ENCODE assay signal across 15 cellular contexts in the genomic region with DNA sequence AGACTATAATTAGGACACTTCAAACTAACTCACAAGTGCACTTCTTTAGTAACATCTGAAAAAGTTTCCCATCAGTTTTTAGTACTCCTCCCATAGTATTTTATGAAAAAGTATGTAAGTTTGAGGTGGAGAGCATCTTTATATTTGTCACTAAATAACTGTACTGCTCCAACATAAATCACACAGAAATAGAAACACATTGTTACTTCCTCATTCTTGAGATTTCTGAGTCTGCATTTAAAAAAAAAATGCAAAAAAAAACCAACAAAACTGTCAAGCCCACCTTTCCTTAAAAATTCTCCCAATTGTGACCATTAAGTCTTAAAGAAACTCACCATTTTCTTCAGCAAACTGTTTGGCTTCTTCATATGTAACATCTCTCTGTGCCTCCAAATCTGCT. TPM values are rescaled to one million over a fixed set of nuclear protein-coding genes. Genes with fewer than 3 reads are reported as not detected.
DNase-seq lines count a peak whose midpoint lies in the region; ATAC-seq and TF ChIP-seq lines count a peak whose summit lies in the region.
"Had no signal": no experiment of that assay in that cellular context is flagged by ENCODE, and none has a peak within 500 bp of the region (broad histone marks: within the 10 kb centered on the region; RNA-seq: fewer than 3 reads in every experiment).

No MANE protein-coding gene starts in this region.

- ATAC-seq in activated CD4-positive, CD25-positive, alpha-beta regulatory T cell treated with anti-CD3 and anti-CD28 coated beads, Interleukin-2, amount 50 U/mL, for 24 hours = no peak
- ATAC-seq: foreskin keratinocyte had no signal

- peaks cover 54% of the 10 kb centered on the region for H3K4me1 Mint-ChIP-seq in activated naive CD8-positive, alpha-beta T cell treated with anti-CD3 and anti-CD28 coated beads for 36 hours
- H3K4me1 Mint-ChIP-seq in neural crest cell = peaks cover 26% of the 10 kb centered on the region

- peaks cover 43% of the 10 kb centered on the region for H3K36me3 Mint-ChIP-seq in activated naive CD8-positive, alpha-beta T cell treated with anti-CD3 and anti-CD28 coated beads for 36 hours
- H3K36me3 Mint-ChIP-seq in neural crest cell (ENCODE audit: low read depth) = peaks cover 7% of the 10 kb centered on the region

- no peak overlapping the region for H3K4me3 Mint-ChIP-seq in activated naive CD8-positive, alpha-beta T cell treated with anti-CD3 and anti-CD28 coated beads for 36 hours
- H3K4me3 Mint-ChIP-seq in neural crest cell = no peak overlapping the region

- H3K9me3 Mint-ChIP-seq in activated naive CD8-positive, alpha-beta T cell treated with anti-CD3 and anti-CD28 coated beads for 36 hours = no peaks in the 10 kb centered on the region
- no peaks in the 10 kb centered on the region for H3K9me3 Mint-ChIP-seq in neural crest cell

- no peak for TF ChIP-seq CTCF in neural crest cell (conservative IDR thresholded peaks at IDR 0.05)

- in situ Hi-C loops in KBM-7 (cut with MboI; ENCODE audit: low pct_unique_long_range_greater_than_20kb, low sequenced_read_pairs) = no loop called here

- peak overlapping the region; percentile 73 for H3K27ac Mint-ChIP-seq in activated naive CD8-positive, alpha-beta T cell treated with anti-CD3 and anti-CD28 coated beads for 36 hours
- peak overlapping the region; percentile 3 for H3K27ac Mint-ChIP-seq in neural crest cell (ENCODE audit: unreplicated experiment)

- peak; percentile 60 for DNase-seq in NOMO-1 treated with DMSO at 0.1 percent for 48 hours (lab: John Stamatoyannopoulos, UW; ENCODE audit: unreplicated experiment)
- DNase-seq in NOMO-1 treated with dmso at 0.1 percent for 144 hours (lab: John Stamatoyannopoulos, UW; ENCODE audit: unreplicated experiment) = no peak
- peak; percentile 38 for DNase-seq in KBM-7
- DNase-seq in activated naive CD8-positive, alpha-beta T cell treated with anti-CD3 and anti-CD28 coated beads for 36 hours = no peak
- DNase-seq in neural crest cell (ENCODE audit: low read depth, low spot score) = no peak
- no peak for DNase-seq in DMS 273 (lab: John Stamatoyannopoulos, UW; ENCODE audit: unreplicated experiment)
- no peak for DNase-seq in NCI-H2081 treated with DMSO at 0.1 percent for 48 hours (lab: John Stamatoyannopoulos, UW)
- DNase-seq: activated CD4-positive, alpha-beta T cell treated with anti-CD3 and anti-CD28 coated beads, Interleukin-2, amount 50 U/mL, for 1 hour; amniotic stem cell; foreskin keratinocyte; H7; islet precursor cell; NCI-H510A treated with DMSO at 0.1 percent for 48 hours; upper lobe of right lung had no signal

- H3K27me3 Mint-ChIP-seq in activated naive CD8-positive, alpha-beta T cell treated with anti-CD3 and anti-CD28 coated beads for 36 hours = no peaks in the 10 kb centered on the region
- no peaks in the 10 kb centered on the region for H3K27me3 Mint-ChIP-seq in neural crest cell (ENCODE audit: low read depth)

RNA-seq across cellular contexts. Expression of gene RAB14, which starts 18.7 kb away (rescaled TPM):
- 10 to 100 TPM; 58.4 to 61.0 TPM for total RNA-seq in activated naive CD8-positive, alpha-beta T cell treated with anti-CD3 and anti-CD28 coated beads for 36 hours
- 59.7 and 62.2 TPM in 2 replicates for total RNA-seq in neural crest cell

Comparison
In these comparisons a context has a peak if more than half of its experiments do, and no peak if none do; other contexts are left out.
1. DNase-seq: peak in NOMO-1 treated with DMSO at 0.1 percent for 48 hours (single experiment) and KBM-7 (single experiment); none in NOMO-1 treated with dmso at 0.1 percent for 144 hours (single experiment), activated naive CD8-positive, alpha-beta T cell treated with anti-CD3 and anti-CD28 coated beads for 36 hours (single experiment), neural crest cell (single experiment), DMS 273 (single experiment) and NCI-H2081 treated with DMSO at 0.1 percent for 48 hours (single experiment).